7 cellular contexts compared by ENCODE assay signal in the genomic region with DNA sequence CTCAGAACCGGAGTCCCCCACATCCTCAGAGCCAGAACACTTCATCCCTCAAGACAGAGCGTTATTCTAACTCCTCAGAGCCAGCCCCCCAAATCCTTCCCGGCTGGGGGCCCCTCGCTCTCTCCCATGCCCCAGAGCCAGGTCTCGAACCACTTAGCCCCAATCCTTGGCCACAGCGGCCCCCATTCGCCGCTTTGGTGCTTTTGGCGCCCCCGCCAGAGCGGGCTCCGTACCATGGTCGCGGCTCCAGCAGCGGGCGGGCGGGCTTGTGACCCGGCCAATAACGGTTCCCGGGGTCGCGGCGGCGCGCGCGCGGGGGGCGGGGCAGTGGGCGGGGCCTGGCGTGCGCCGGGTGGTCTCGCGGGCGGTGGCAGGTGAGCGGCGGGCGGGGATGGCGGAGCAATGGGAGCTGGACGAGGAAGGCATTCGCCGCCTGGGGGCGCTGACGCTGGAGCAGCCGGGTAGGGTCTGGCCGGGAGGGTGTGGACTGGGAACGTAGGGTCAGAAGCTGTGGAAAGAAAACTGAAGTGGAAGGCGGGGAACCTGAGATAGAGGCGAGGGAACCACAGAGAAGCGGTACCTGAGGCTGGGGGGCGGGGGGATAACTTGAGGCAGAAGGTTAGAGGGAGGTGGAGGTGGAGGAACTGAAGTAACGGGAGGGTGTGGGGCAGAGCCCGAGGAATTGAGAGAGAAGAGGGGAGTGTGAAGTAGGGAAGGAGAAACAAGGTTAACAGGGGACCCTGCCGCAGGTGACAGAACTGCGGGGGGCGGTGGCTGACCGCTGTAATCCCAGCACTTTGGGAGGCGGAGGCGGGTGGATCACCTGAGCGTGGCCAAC. TPM values are rescaled to one million over a fixed set of nuclear protein-coding genes. Genes with fewer than 3 reads are reported as not detected.
DNase-seq lines count a peak whose midpoint lies in the region.

A gene (minus strand): TSS at position 270 of the 838 bp plus-strand sequence. CDS start 34 bp downstream, at position 236.
A gene with protein sequence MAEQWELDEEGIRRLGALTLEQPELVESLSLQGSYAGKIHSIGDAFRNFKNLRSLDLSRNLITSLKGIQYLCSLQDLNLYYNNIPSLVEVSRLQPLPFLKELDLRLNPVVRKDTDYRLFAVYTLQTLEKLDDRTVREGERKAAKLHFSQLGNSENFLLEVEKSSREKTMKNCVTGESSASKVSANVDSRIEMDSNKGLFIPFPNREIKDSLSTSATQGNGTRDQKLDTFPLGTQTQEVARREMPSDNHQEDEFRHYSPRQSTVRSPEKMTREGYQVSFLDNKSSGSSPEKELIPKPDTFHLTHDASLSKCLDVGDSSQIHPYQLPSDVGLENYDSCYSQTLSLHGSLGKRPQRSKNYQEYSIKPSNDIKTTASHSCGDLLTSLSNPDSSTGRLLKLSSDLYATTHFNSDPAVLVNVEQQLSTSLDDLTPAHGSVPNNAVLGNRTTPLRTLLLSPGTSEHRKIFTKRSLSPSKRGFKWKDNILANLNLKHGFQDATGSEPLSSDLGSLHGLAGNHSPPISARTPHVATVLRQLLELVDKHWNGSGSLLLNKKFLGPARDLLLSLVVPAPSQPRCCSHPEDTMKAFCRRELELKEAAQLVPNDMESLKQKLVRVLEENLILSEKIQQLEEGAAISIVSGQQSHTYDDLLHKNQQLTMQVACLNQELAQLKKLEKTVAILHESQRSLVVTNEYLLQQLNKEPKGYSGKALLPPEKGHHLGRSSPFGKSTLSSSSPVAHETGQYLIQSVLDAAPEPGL (plus strand): TSS at position 344 of the 838 bp plus-strand sequence. CDS start 48 bp downstream, at position 392.

- H3K27me3 ChIP-seq in neuronal stem cell (ENCODE audit: control insufficient read depth in 3 of 3, insufficient read depth in 3 of 3, low read depth in 1 of 3, low read length in 3 of 3) (peaks cover 0 to 10% (median 10%) of the 10 kb centered on the region in 3 experiments), stomach smooth muscle (ENCODE audit: control insufficient read depth in 1 of 2, insufficient read depth in 2 of 2, low read length in 2 of 2) (peaks cover 15 to 17% of the 10 kb centered on the region in 2 donors)

- peak within 1 kb of the TSS; percentile 72 for H4K8ac ChIP-seq in neuronal stem cell (ENCODE audit: low read depth, low read length)

- H3K4me3 ChIP-seq in neuronal stem cell (ENCODE audit: low read length in 2 of 2) = peak within 1 kb of the TSS; percentile 47 to 73
- peak within 1 kb of the TSS; percentile 25 to 69 for H3K4me3 ChIP-seq in stomach smooth muscle (ENCODE audit: low read length in 2 of 2)

- H2AFZ ChIP-seq in neuronal stem cell (ENCODE audit: low read length) = peak within 1 kb of the TSS; percentile 99

- H3K9me3 ChIP-seq in neuronal stem cell (replicated peaks in 1 of 2; ENCODE audit: control insufficient read depth in 2 of 2, insufficient read depth in 1 of 2, low read depth in 1 of 2, low read length in 2 of 2) = no peaks in the 10 kb centered on the region
- H3K9me3 ChIP-seq in stomach smooth muscle (ENCODE audit: control insufficient read depth in 2 of 2, low read length in 2 of 2) = no peaks in the 10 kb centered on the region

- H3K36me3 Mint-ChIP-seq in activated T-helper 1 cell treated with anti-CD3 and anti-CD28 coated beads, Interleukin-12 subunit alpha, Interleukin-12 subunit beta, Interleukin-2, Interleukin-4 antibody, amounts not matched to agents 30 ng/mL and 10 ng/mL and 1 ng/mL, durations not matched to agents 14 hours and 24 hours and 36 hours (ENCODE audit: low read depth) = no peaks in the 10 kb centered on the region

- H3K79me1 ChIP-seq in neuronal stem cell (ENCODE audit: low read depth, low read length) = no peaks in the 10 kb centered on the region

- H3K4me1 ChIP-seq in neuronal stem cell (ENCODE audit: control insufficient read depth in 2 of 2, insufficient read depth in 1 of 2, low read depth in 1 of 2, low read length in 2 of 2) (peaks cover 0 to 1% of the 10 kb centered on the region in 2 donors), stomach smooth muscle (ENCODE audit: control insufficient read depth, insufficient read depth, low read length) (peaks cover 5% of the 10 kb centered on the region)

- H3K4me3 Mint-ChIP-seq in activated T-helper 1 cell treated with anti-CD3 and anti-CD28 coated beads, Interleukin-12 subunit alpha, Interleukin-12 subunit beta, Interleukin-2, Interleukin-4 antibody, amounts not matched to agents 30 ng/mL and 10 ng/mL and 1 ng/mL, durations not matched to agents 14 hours and 24 hours and 36 hours = peak within 1 kb of the TSS; percentile 87

- peaks cover 45% of the 10 kb centered on the region for H3K27me3 Mint-ChIP-seq in activated T-helper 1 cell treated with anti-CD3 and anti-CD28 coated beads, Interleukin-12 subunit alpha, Interleukin-12 subunit beta, Interleukin-2, Interleukin-4 antibody, amounts not matched to agents 30 ng/mL and 10 ng/mL and 1 ng/mL, durations not matched to agents 14 hours and 24 hours and 36 hours (ENCODE audit: insufficient read depth)

- intact Hi-C loops in activated T-helper 1 cell treated with anti-CD3 and anti-CD28 coated beads, Interleukin-12 subunit alpha, Interleukin-12 subunit beta, Interleukin-2, Interleukin-4 antibody, amounts not matched to agents 30 ng/mL and 10 ng/mL and 1 ng/mL, durations not matched to agents 14 hours and 24 hours and 36 hours (cut with micrococcal nuclease) = no loop called here

- H2BK120ac ChIP-seq in neuronal stem cell (ENCODE audit: low read depth, low read length) = no peak within 1 kb of the TSS

- H2BK15ac ChIP-seq in neuronal stem cell (ENCODE audit: low read length) = peak within 1 kb of the TSS; percentile 21

- DNase-seq in GM19238 (ENCODE audit: insufficient read length, low spot score) (peak; percentile 60), NCI-H748 treated with DMSO at 0.1 percent for 48 hours (lab: John Stamatoyannopoulos, UW) (peak; percentile 54), foreskin melanocyte (peak; percentile 12), neuronal stem cell (ENCODE audit: low spot score) (peak; percentile 85), NCI-H226 (no peak)
- DNase-seq in activated T-helper 1 cell treated with anti-CD3 and anti-CD28 coated beads, Interleukin-12 subunit alpha, Interleukin-12 subunit beta, Interleukin-2, Interleukin-4 antibody, amounts not matched to agents 30 ng/mL and 10 ng/mL and 1 ng/mL, durations not matched to agents 14 hours and 24 hours and 36 hours (ENCODE audit: low spot score) = peak; percentile 34

- no peaks in the 10 kb centered on the region for H3K9me3 Mint-ChIP-seq in activated T-helper 1 cell treated with anti-CD3 and anti-CD28 coated beads, Interleukin-12 subunit alpha, Interleukin-12 subunit beta, Interleukin-2, Interleukin-4 antibody, amounts not matched to agents 30 ng/mL and 10 ng/mL and 1 ng/mL, durations not matched to agents 14 hours and 24 hours and 36 hours

- no peaks in the 10 kb centered on the region for H3K36me3 ChIP-seq in neuronal stem cell (replicated peaks in 1 of 2; ENCODE audit: control insufficient read depth in 2 of 2, insufficient read depth in 2 of 2, low read length in 2 of 2)
- H3K36me3 ChIP-seq in stomach smooth muscle (ENCODE audit: control insufficient read depth in 2 of 2, insufficient read depth in 2 of 2, low read length in 2 of 2) = no peaks in the 10 kb centered on the region

- H3K23ac ChIP-seq in neuronal stem cell (ENCODE audit: low read depth, low read length, poor library complexity) = peak within 1 kb of the TSS; percentile 43

- H3K27ac Mint-ChIP-seq in activated T-helper 1 cell treated with anti-CD3 and anti-CD28 coated beads, Interleukin-12 subunit alpha, Interleukin-12 subunit beta, Interleukin-2, Interleukin-4 antibody, amounts not matched to agents 30 ng/mL and 10 ng/mL and 1 ng/mL, durations not matched to agents 14 hours and 24 hours and 36 hours = peak within 1 kb of the TSS; percentile 56

- H2BK5ac ChIP-seq in neuronal stem cell (ENCODE audit: low read length) = peak within 1 kb of the TSS; percentile 82

- WGBS in neuronal stem cell (ENCODE audit: extremely low coverage in 2 of 2, insufficient read length in 2 of 2, insufficient replicate concordance in 1 of 2), 2 donors = no CpG with 5 or more reads among the region's 61 CpGs

- no peak within 1 kb of the TSS for H2BK12ac ChIP-seq in neuronal stem cell (ENCODE audit: low read length)

- H3K18ac ChIP-seq in neuronal stem cell (ENCODE audit: low read length) = peak within 1 kb of the TSS; percentile 95

- H3K4me1 Mint-ChIP-seq in activated T-helper 1 cell treated with anti-CD3 and anti-CD28 coated beads, Interleukin-12 subunit alpha, Interleukin-12 subunit beta, Interleukin-2, Interleukin-4 antibody, amounts not matched to agents 30 ng/mL and 10 ng/mL and 1 ng/mL, durations not matched to agents 14 hours and 24 hours and 36 hours (ENCODE audit: low read depth) = peaks cover 5% of the 10 kb centered on the region

- peak within 1 kb of the TSS; percentile 98 for H3K14ac ChIP-seq in neuronal stem cell (ENCODE audit: low read length)

- H3K4ac ChIP-seq in neuronal stem cell (ENCODE audit: low read length) = no peak within 1 kb of the TSS

- H3K9ac ChIP-seq in neuronal stem cell (ENCODE audit: low read depth, low read length, poor library complexity) (peak within 1 kb of the TSS; percentile 84), stomach smooth muscle (ENCODE audit: low read length in 2 of 2) (peak within 1 kb of the TSS in 1 of 2 donors; percentile 42)

- no peak within 1 kb of the TSS for H4K91ac ChIP-seq in neuronal stem cell (ENCODE audit: low read depth, low read length, poor library complexity)

- H3K4me2 ChIP-seq in neuronal stem cell (ENCODE audit: insufficient read depth, low read length, poor library complexity, severe bottlenecking) = peak within 1 kb of the TSS; percentile 93

- no peak within 1 kb of the TSS for H3K27ac ChIP-seq in neuronal stem cell (replicated peaks; ENCODE audit: low read length)
- no peak within 1 kb of the TSS for H3K27ac ChIP-seq in stomach smooth muscle (ENCODE audit: low read length)

- H2AK5ac ChIP-seq in neuronal stem cell (ENCODE audit: low read depth, low read length) = no peak within 1 kb of the TSS

RNA-seq across cellular contexts. Expression of the first gene that starts in this region (rescaled TPM):
- 0.22 and 0.62 TPM in 2 replicates for total RNA-seq in activated T-helper 1 cell treated with anti-CD3 and anti-CD28 coated beads, Interleukin-12 subunit alpha, Interleukin-12 subunit beta, Interleukin-2, Interleukin-4 antibody, amounts not matched to agents 30 ng/mL and 10 ng/mL and 1 ng/mL, durations not matched to agents 14 hours and 24 hours and 36 hours
- 1.4 TPM for polyA plus RNA-seq in neuronal stem cell (2013, experiment 1 of 2)
- polyA plus RNA-seq in neuronal stem cell (2013, experiment 2 of 2) = 1.3 TPM

RNA-seq across cellular contexts. Expression of the second gene that starts in this region (rescaled TPM):
- total RNA-seq in activated T-helper 1 cell treated with anti-CD3 and anti-CD28 coated beads, Interleukin-12 subunit alpha, Interleukin-12 subunit beta, Interleukin-2, Interleukin-4 antibody, amounts not matched to agents 30 ng/mL and 10 ng/mL and 1 ng/mL, durations not matched to agents 14 hours and 24 hours and 36 hours = 0.22 and 0.23 TPM in 2 replicates
- polyA plus RNA-seq in neuronal stem cell (2013, experiment 1 of 2) = 0.10 TPM
- 0.15 TPM for polyA plus RNA-seq in neuronal stem cell (2013, experiment 2 of 2)

Comparison
In these comparisons a context has a peak if more than half of its experiments do, and no peak if none do; other contexts are left out.
1. Peak in DNase-seq in activated T-helper 1 cell treated with anti-CD3 and anti-CD28 coated beads, Interleukin-12 subunit alpha, Interleukin-12 subunit beta, Interleukin-2, Interleukin-4 antibody, amounts not matched to agents 30 ng/mL and 10 ng/mL and 1 ng/mL, durations not matched to agents 14 hours and 24 hours and 36 hours; RNA of the genes that start here not detected or under 1 TPM.